Comparison of ENCODE assay signal across 36 cellular contexts in the genomic region with DNA sequence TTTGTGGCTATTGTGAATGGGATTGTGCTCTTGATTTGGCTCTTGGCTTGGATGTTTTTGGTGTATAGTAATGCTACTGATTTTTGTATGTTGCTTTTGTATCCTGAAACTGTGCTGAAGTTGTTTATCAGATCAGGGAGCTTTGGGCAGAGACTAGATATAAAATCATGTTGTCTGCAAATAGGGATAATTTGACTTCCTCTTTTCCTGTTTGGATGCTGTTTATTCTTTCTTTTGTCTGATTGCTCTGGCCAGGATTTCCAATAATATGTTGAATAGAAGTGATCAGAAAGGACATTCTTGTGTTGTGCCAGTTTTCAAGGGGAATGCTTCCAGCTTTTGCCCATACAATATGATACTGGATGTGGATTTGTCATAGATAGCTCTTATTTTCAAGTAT.
"Had no signal": no experiment of that assay in that cellular context is flagged by ENCODE, and none has a peak within 500 bp of the region (broad histone marks: within the 10 kb centered on the region; RNA-seq: fewer than 3 reads in every experiment).

No MANE protein-coding gene starts in this region.

- DNase-seq: activated B cell treated with CpG ODN at 0.5 μM for 24 hours; activated CD4-positive, alpha-beta memory T cell treated with anti-CD3 and anti-CD28 coated beads for 36 hours; activated CD4-positive, alpha-beta T cell treated with anti-CD3 and anti-CD28 coated beads for 4 hours; activated CD4-positive, alpha-beta T cell treated with anti-CD3 and anti-CD28 coated beads, Interleukin-2, amount 10 ng/mL, durations not matched to agents 24 days and 14 days; activated CD4-positive, alpha-beta T cell treated with anti-CD3 and anti-CD28 coated beads, Interleukin-2, amount 50 U/mL, for 1 hour; activated CD4-positive, alpha-beta T cell treated with anti-CD3 and anti-CD28 coated beads, Interleukin-2, amount 50 U/mL, for 4 hours; activated CD4-positive, CD25-positive, alpha-beta regulatory T cell treated with anti-CD3 and anti-CD28 coated beads, Interleukin-2, amount 50 U/mL, for 72 hours; activated CD8-positive, alpha-beta memory T cell treated with anti-CD3 and anti-CD28 coated beads, Interleukin-2, amount 50 U/mL, for 4 hours; activated CD8-positive, alpha-beta T cell treated with anti-CD3 and anti-CD28 coated beads for 36 hours; activated effector memory CD4-positive, alpha-beta T cell treated with anti-CD3 and anti-CD28 coated beads, Interleukin-2, amount 50 U/mL, for 16 hours; activated gamma-delta T cell treated with Interleukin-2 at 50 U/mL for 16 hours; activated naive CD4-positive, alpha-beta T cell; activated naive CD4-positive, alpha-beta T cell treated with anti-CD3 and anti-CD28 coated beads for 36 hours; activated naive CD4-positive, alpha-beta T cell treated with anti-CD3 and anti-CD28 coated beads, Interleukin-2, amount 50 U/mL, for 16 hours; activated naive CD8-positive, alpha-beta T cell treated with anti-CD3 and anti-CD28 coated beads for 36 hours; activated T-cell treated with anti-CD3 and anti-CD28 coated beads for 4 hours; activated T-cell treated with anti-CD3 and anti-CD28 coated beads, Interleukin-2, amount 50 U/mL, for 1 hour; activated T-cell treated with anti-CD3 and anti-CD28 coated beads, Interleukin-2, amount 50 U/mL, for 4 hours; activated T-cell treated with anti-CD3 and anti-CD28 coated beads, Interleukin-2, amount 50 U/mL, for 72 hours; adrenal gland; amniotic stem cell; aorta; body of pancreas; brain microvascular endothelial cell; central memory CD4-positive, alpha-beta T cell; T-helper 2 cell; T-helper 9 cell had no signal

- H3K27ac Mint-ChIP-seq: activated B cell treated with CpG ODN at 0.5 μM for 24 hours; activated CD4-positive, alpha-beta memory T cell treated with anti-CD3 and anti-CD28 coated beads for 36 hours; activated CD4-positive, alpha-beta T cell treated with anti-CD3 and anti-CD28 coated beads, Interleukin-2, amount 10 ng/mL, durations not matched to agents 24 days and 14 days; activated CD8-positive, alpha-beta T cell treated with anti-CD3 and anti-CD28 coated beads for 36 hours; activated naive CD4-positive, alpha-beta T cell treated with anti-CD3 and anti-CD28 coated beads for 36 hours; activated naive CD4-positive, alpha-beta T cell treated with anti-CD3 and anti-CD28 coated beads, Interleukin-2, amount 50 U/mL, for 72 hours; activated naive CD8-positive, alpha-beta T cell treated with anti-CD3 and anti-CD28 coated beads for 36 hours; activated T-helper 1 cell treated with anti-CD3 and anti-CD28 coated beads, Interleukin-12 subunit alpha, Interleukin-12 subunit beta, Interleukin-2, Interleukin-4 antibody, amounts not matched to agents 30 ng/mL and 10 ng/mL and 1 ng/mL, durations not matched to agents 14 hours and 24 hours and 36 hours; activated T-helper 17 cell treated with anti-CD3 and anti-CD28 coated beads, Interleukin-2, amount 50 U/mL, for 72 hours; T-helper 1 cell treated with Interleukin-12 subunit alpha and Interleukin-12 subunit beta and Interleukin-4 antibody, amounts not matched to agents 30 μg/mL and 1 μg/mL, for 36 hours; T-helper 2 cell treated with Interferon-gamma antibody and Interleukin-4, amounts not matched to agents 5 μg/mL and 100 μg/mL, for 36 hours had no signal

- H3K4me1 Mint-ChIP-seq: activated B cell treated with CpG ODN at 0.5 μM for 24 hours; activated CD4-positive, alpha-beta T cell treated with anti-CD3 and anti-CD28 coated beads, Interleukin-2, amount 10 ng/mL, durations not matched to agents 24 days and 14 days; activated naive CD8-positive, alpha-beta T cell treated with anti-CD3 and anti-CD28 coated beads for 36 hours; activated T-helper 17 cell treated with anti-CD3 and anti-CD28 coated beads, Interleukin-2, amount 50 U/mL, for 72 hours had no signal

- ATAC-seq: activated CD8-positive, alpha-beta T cell treated with anti-CD3 and anti-CD28 coated beads for 36 hours; activated naive CD4-positive, alpha-beta T cell treated with anti-CD3 and anti-CD28 coated beads, Interleukin-2, amount 50 U/mL, for 72 hours; activated T-cell treated with anti-CD3 and anti-CD28 coated beads, Interleukin-2, amount 50 U/mL, for 4 hours; activated T-cell treated with anti-CD3 and anti-CD28 coated beads, Interleukin-2, amount 50 U/mL, for 72 hours; activated T-helper 17 cell treated with anti-CD3 and anti-CD28 coated beads, Interleukin-2, amount 50 U/mL, for 72 hours; body of pancreas had no signal

- H3K27ac ChIP-seq: adrenal gland, body of pancreas, brain microvascular endothelial cell, breast epithelium, VCaP had no signal

- FAIRE-seq: astrocyte, TTC549 had no signal

- H3K9me3 ChIP-seq: adrenal gland, body of pancreas, breast epithelium had no signal

- H3K36me3 ChIP-seq: adrenal gland, brain microvascular endothelial cell, breast epithelium had no signal

- H3K4me1 ChIP-seq: adrenal gland, body of pancreas, breast epithelium had no signal

- H3K4me3 ChIP-seq: adrenal gland, body of pancreas, breast epithelium had no signal

- H3K27me3 Mint-ChIP-seq: activated B cell treated with CpG ODN at 0.5 μM for 24 hours; activated CD4-positive, alpha-beta memory T cell treated with anti-CD3 and anti-CD28 coated beads for 36 hours; activated CD4-positive, alpha-beta T cell treated with anti-CD3 and anti-CD28 coated beads, Interleukin-2, amount 10 ng/mL, durations not matched to agents 24 days and 14 days; activated CD8-positive, alpha-beta T cell treated with anti-CD3 and anti-CD28 coated beads for 36 hours; activated naive CD8-positive, alpha-beta T cell treated with anti-CD3 and anti-CD28 coated beads for 36 hours; activated T-helper 17 cell treated with anti-CD3 and anti-CD28 coated beads, Interleukin-2, amount 50 U/mL, for 72 hours had no signal

- H3K27me3 ChIP-seq: adrenal gland, body of pancreas, brain microvascular endothelial cell, breast epithelium had no signal

- H3K4me3 Mint-ChIP-seq: activated B cell treated with CpG ODN at 0.5 μM for 24 hours; activated CD4-positive, alpha-beta memory T cell treated with anti-CD3 and anti-CD28 coated beads for 36 hours; activated CD4-positive, alpha-beta T cell treated with anti-CD3 and anti-CD28 coated beads, Interleukin-2, amount 10 ng/mL, durations not matched to agents 24 days and 14 days; activated CD8-positive, alpha-beta T cell treated with anti-CD3 and anti-CD28 coated beads for 36 hours; activated naive CD4-positive, alpha-beta T cell treated with anti-CD3 and anti-CD28 coated beads for 36 hours; activated naive CD8-positive, alpha-beta T cell treated with anti-CD3 and anti-CD28 coated beads for 36 hours; activated T-cell treated with anti-CD3 and anti-CD28 coated beads, Interleukin-2, amount 50 U/mL, for 4 hours; activated T-cell treated with anti-CD3 and anti-CD28 coated beads, Interleukin-2, amount 50 U/mL, for 72 hours; activated T-helper 1 cell treated with anti-CD3 and anti-CD28 coated beads, Interleukin-12 subunit alpha, Interleukin-12 subunit beta, Interleukin-2, Interleukin-4 antibody, amounts not matched to agents 30 ng/mL and 10 ng/mL and 1 ng/mL, durations not matched to agents 14 hours and 24 hours and 36 hours; activated T-helper 17 cell treated with anti-CD3 and anti-CD28 coated beads, Interleukin-2, amount 50 U/mL, for 72 hours; T-helper 1 cell treated with Interleukin-12 subunit alpha and Interleukin-12 subunit beta and Interleukin-4 antibody, amounts not matched to agents 30 μg/mL and 1 μg/mL, for 36 hours; T-helper 2 cell treated with Interferon-gamma antibody and Interleukin-4, amounts not matched to agents 5 μg/mL and 100 μg/mL, for 36 hours had no signal
